ENCODE assay signal across 9 cellular contexts in the genomic region with DNA sequence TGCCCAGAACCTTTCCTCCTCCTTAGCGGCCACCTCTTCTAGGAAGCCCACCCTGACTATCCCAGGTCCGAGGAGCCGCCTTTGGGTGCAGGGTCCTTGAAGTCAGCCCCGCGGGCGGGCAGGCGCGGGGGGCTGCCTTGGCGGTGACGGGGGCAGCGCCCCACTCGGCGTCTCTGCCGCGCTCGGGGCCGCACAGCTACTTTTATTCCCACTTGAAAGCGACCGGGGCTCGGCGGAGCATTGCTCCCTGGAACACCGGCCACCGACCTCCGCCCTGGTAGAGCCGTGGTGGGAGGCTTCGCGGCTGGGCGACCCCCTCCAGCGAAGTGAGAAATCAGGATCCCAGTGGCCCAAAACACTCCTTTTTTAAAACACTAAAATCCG. TPM values are rescaled to one million over a fixed set of nuclear protein-coding genes. Genes with fewer than 3 reads are reported as not detected.
DNase-seq lines count a peak whose midpoint lies in the region; ATAC-seq, FAIRE-seq and TF ChIP-seq lines count a peak whose summit lies in the region.
"Had no signal": no experiment of that assay in that cellular context is flagged by ENCODE, and none has a peak within 500 bp of the region (broad histone marks: within the 10 kb centered on the region; RNA-seq: fewer than 3 reads in every experiment).

No MANE protein-coding gene starts in this region.

- no peaks in the 10 kb centered on the region for H3K9me2 ChIP-seq in OCI-LY7 (ENCODE audit: insufficient read depth, low read length)

- H3K36me3 Mint-ChIP-seq in Caco-2 (ENCODE audit: insufficient read depth, unreplicated experiment) = peaks cover 36% of the 10 kb centered on the region

- H3K27ac Mint-ChIP-seq in Caco-2 (ENCODE audit: unreplicated experiment) = no peak overlapping the region

- no peak overlapping the region for H2AK5ac ChIP-seq in H1 (ENCODE audit: low read depth, low read length)

- POLR2A ChIA-PET in Caco-2 (lab: Charles Lee) (interaction anchor here (0.5 to 0.6 kb wide), 3 partner anchors 77 to 291 kb away, joined by 5 to 6 read pairs (median 5); a partner anchor contains a TSS), OCI-LY7 (lab: Charles Lee) (interaction anchor here (0.6 kb wide), 2 partner anchors 11 to 224 kb away, joined by 3 to 4 read pairs; no protein-coding TSS in a partner anchor), H1 (lab: Charles Lee; ENCODE audit: partially characterized antibody) (interaction anchor here (0.9 to 3.2 kb wide), 3 partner anchors 19 to 70 kb away, joined by 3 to 12 read pairs (median 3); no protein-coding TSS in a partner anchor)

- intact Hi-C loops in Caco-2 (cut with micrococcal nuclease; ENCODE audit: unreplicated experiment) (loop anchor here (5.0 kb wide), 2 partner anchors 56 to 71 kb away; a partner anchor contains a TSS), OCI-LY7 (cut with micrococcal nuclease; ENCODE audit: unreplicated experiment) (loop anchor here (5.0 kb wide), 1 partner anchor 236 kb away; a partner anchor contains a TSS), ovary (cut with DNase I) (no loop called here)

- WGBS in H1 (ENCODE audit: extremely low coverage in 1 of 2, insufficient coverage in 1 of 2, insufficient read length in 1 of 2, insufficient replicate concordance in 2 of 2, low coverage in 1 of 2, low lambda C conversion rate in 2 of 2, missing lambda C conversion rate in 1 of 2), 2 experiments = 19% methylated on average over 25 of the region's 30 CpGs; no CpG with 5 or more reads in 1 of the 2 experiments
- 2 to 3% (median 3%) methylated on average over 24 to 30 of the region's 30 CpGs for WGBS in ovary, 3 donors

- peaks cover 11% of the 10 kb centered on the region; the same call in 1 of the 2 replicates for H3K23me2 ChIP-seq in H1 (ENCODE audit: low read depth, low read length)

- TF ChIP-seq CTCF in Caco-2 (IDR thresholded peaks at IDR 0.05; ENCODE audit: insufficient read depth in 1 of 2, low read depth in 1 of 2, low read length in 1 of 2, severe bottlenecking in 1 of 2, unreplicated experiment in 1 of 2) = no peak
- TF ChIP-seq CTCF in OCI-LY7 (conservative IDR thresholded peaks at IDR 0.05; ENCODE audit: low read length) = no peak
- TF ChIP-seq CTCF in H1 (IDR thresholded peaks at IDR 0.05; ENCODE audit: control extremely low read depth in 1 of 3, insufficient read depth in 1 of 3, low read depth in 1 of 3, low read length in 3 of 3) = no peak
- no peak for TF ChIP-seq CTCF in ovary (IDR thresholded peaks at IDR 0.05)

- CTCF ChIA-PET in Caco-2 (lab: Charles Lee) (interaction anchor here (0.6 kb wide), 3 partner anchors 20 to 430 kb away, joined by 3 to 6 read pairs (median 5); a partner anchor contains a TSS), OCI-LY7 (lab: Charles Lee; ENCODE audit: unreplicated experiment) (no interaction called here), H1 (lab: Charles Lee; ENCODE audit: partially characterized antibody) (interaction anchor here (1.3 to 1.5 kb wide), 2 partner anchors 24 to 45 kb away, joined by 4 to 6 read pairs; no protein-coding TSS in a partner anchor)

- H3K9me3 Mint-ChIP-seq in Caco-2 (ENCODE audit: unreplicated experiment) = no peaks in the 10 kb centered on the region

- no peaks in the 10 kb centered on the region for H3K4me1 Mint-ChIP-seq in Caco-2 (ENCODE audit: low read depth, unreplicated experiment)

- H3K4me3 Mint-ChIP-seq in Caco-2 (ENCODE audit: unreplicated experiment) = peak overlapping the region; percentile 66

- no peak overlapping the region for H2BK12ac ChIP-seq in H1 (ENCODE audit: low read depth, low read length)

- H4K20me1 ChIP-seq in OCI-LY7 (ENCODE audit: insufficient read depth, low read length) (no peaks in the 10 kb centered on the region), H1 (replicated peaks in 1 of 2; ENCODE audit: control insufficient read depth in 1 of 2, insufficient read depth in 2 of 2, low read length in 2 of 2) (peaks cover 6 to 9% of the 10 kb centered on the region in 2 experiments)

- H3K27ac ChIP-seq in OCI-LY7 (ENCODE audit: low read depth, low read length, poor library complexity, severe bottlenecking) (peak overlapping the region; percentile 38), H1 (ENCODE audit: low read depth, low read length) (no peak overlapping the region), ovary (no peak overlapping the region)

- H3K14ac ChIP-seq in H1 (ENCODE audit: insufficient read length) = no peak overlapping the region

- H3K4me3 ChIP-seq in Caco-2 (ENCODE audit: low read depth, low read length) (peak overlapping the region; percentile 45), OCI-LY7 (ENCODE audit: low read depth, low read length, poor library complexity, severe bottlenecking) (peak overlapping the region; percentile 73), H1 (ENCODE audit: extremely low read depth in 1 of 4, insufficient read depth in 2 of 4, low read depth in 3 of 4, low read length in 4 of 4) (peak overlapping the region in 2 of 4 experiments; percentile 23 to 55; a peak in 4 of 8 replicates), ovary (peak overlapping the region; percentile 45)

- DNase-seq in Caco-2 (no peak), OCI-LY7 (ENCODE audit: low spot score) (no peak), H1 (ENCODE audit: low read depth in 1 of 2, low spot score in 2 of 2) (no peak), ovary (no peak), NCI-H128 (lab: John Stamatoyannopoulos, UW; ENCODE audit: unreplicated experiment) (no peak), SKM-1 (lab: John Stamatoyannopoulos, UW; ENCODE audit: unreplicated experiment) (no peak)
- DNase-seq: NCI-H446 treated with DMSO at 0.1 percent for 48 hours had no signal

- no peak overlapping the region for H3K18ac ChIP-seq in H1 (ENCODE audit: extremely low read depth, low read length)

- H4K91ac ChIP-seq in H1 (replicated peaks; ENCODE audit: insufficient read length, low read length) = no peak overlapping the region

- H3K27me3 ChIP-seq in Caco-2 (replicated peaks; ENCODE audit: control insufficient read depth, insufficient read depth, low read length) (no peaks in the 10 kb centered on the region), H1 (replicated peaks in 1 of 4; ENCODE audit: control insufficient read depth in 3 of 4, extremely low read depth in 1 of 4, insufficient read depth in 3 of 4, low read length in 3 of 4) (peaks cover 24 to 50% (median 41%) of the 10 kb centered on the region in 4 experiments; a peak in 6 of 7 replicates), ovary (no peaks in the 10 kb centered on the region)

- no peak overlapping the region for H3K23ac ChIP-seq in H1 (ENCODE audit: insufficient read length)

- H3K4me2 ChIP-seq in OCI-LY7 (ENCODE audit: low read length) (peak overlapping the region; percentile 79), H1 (ENCODE audit: insufficient read depth in 1 of 2, low read depth in 2 of 2, low read length in 2 of 2) (peak overlapping the region; percentile 59 to 79)

- H2BK15ac ChIP-seq in H1 (ENCODE audit: low read length) = no peak overlapping the region

- no peak overlapping the region for H4K5ac ChIP-seq in H1 (ENCODE audit: insufficient read length, low read depth, low read length)

- no peak for TF ChIP-seq RAD21 in H1 (IDR thresholded peaks at IDR 0.05 in 1 of 2, conservative IDR thresholded peaks at IDR 0.05 in 1 of 2; ENCODE audit: low read depth in 2 of 2, low read length in 2 of 2)

- no peak for FAIRE-seq in H1 (lab: Jason Lieb, UNC)

- TF ChIP-seq POLR2A in H1 (IDR thresholded peaks at IDR 0.05; ENCODE audit: control extremely low read depth in 1 of 2, low read depth in 2 of 2, low read length in 2 of 2) (no peak), ovary (IDR thresholded peaks at IDR 0.05) (no peak)

- H2BK120ac ChIP-seq in H1 (replicated peaks; ENCODE audit: low read depth, low read length) = no peak overlapping the region

- H4K8ac ChIP-seq in H1 (ENCODE audit: extremely low read depth, insufficient read depth, low read length) = no peak overlapping the region

- H2AFZ ChIP-seq in OCI-LY7 (ENCODE audit: low read length) = no peak overlapping the region
- H2AFZ ChIP-seq in H1 (ENCODE audit: low read length) = no peak overlapping the region

- H3K36me3 ChIP-seq in Caco-2 (ENCODE audit: control insufficient read depth, insufficient read depth, low read length) (peaks cover 3% of the 10 kb centered on the region), OCI-LY7 (ENCODE audit: insufficient read depth, low read length) (peaks cover 11% of the 10 kb centered on the region; the same call in 1 of the 2 replicates), H1 (ENCODE audit: control insufficient read depth in 2 of 4, insufficient read depth in 4 of 4, low read length in 3 of 4) (peaks cover 4 to 12% (median 9%) of the 10 kb centered on the region in 4 experiments; a peak in 5 of 8 replicates), ovary (no peaks in the 10 kb centered on the region)

- no peak overlapping the region for H2BK20ac ChIP-seq in H1 (ENCODE audit: low read length)

- TF ChIP-seq EP300 in H1 (IDR thresholded peaks at IDR 0.05; ENCODE audit: borderline replicate concordance in 1 of 2, low read depth in 2 of 2, low read length in 2 of 2) = no peak
- TF ChIP-seq EP300 in ovary (IDR thresholded peaks at IDR 0.05) = no peak

- no peaks in the 10 kb centered on the region for H3K27me3 Mint-ChIP-seq in Caco-2 (ENCODE audit: insufficient read depth, unreplicated experiment)

- ATAC-seq in HG02938 (IDR thresholded peaks at IDR 0.05; ENCODE audit: unreplicated experiment) (no peak), GM18498 (IDR thresholded peaks at IDR 0.05; ENCODE audit: unreplicated experiment) (no peak)

- BruUV-seq in Caco-2 (replicated peaks; lab: Mats Ljungman, UMichigan) (no TSS peak), OCI-LY7 (replicated peaks; lab: Mats Ljungman, UMichigan) (no TSS peak)

- no peak overlapping the region for H3K9ac ChIP-seq in H1 (replicated peaks in 1 of 4; ENCODE audit: extremely low read depth in 1 of 4, low read depth in 3 of 4, low read length in 3 of 4)

- no peaks in the 10 kb centered on the region for H3K9me3 ChIP-seq in Caco-2
- peaks cover 3% of the 10 kb centered on the region; the same call in 1 of the 2 replicates for H3K9me3 ChIP-seq in OCI-LY7 (ENCODE audit: low read length)
- peaks cover 2 to 18% of the 10 kb centered on the region in 2 experiments; a peak in 3 of 4 replicates for H3K9me3 ChIP-seq in H1 (ENCODE audit: insufficient read depth in 2 of 2, low read depth in 1 of 2, low read length in 1 of 2)
- no peaks in the 10 kb centered on the region for H3K9me3 ChIP-seq in ovary

- H3K56ac ChIP-seq in H1 (replicated peaks; ENCODE audit: insufficient read length, low read depth, low read length) = no peak overlapping the region

- H3K79me2 ChIP-seq in OCI-LY7 (ENCODE audit: insufficient read depth, low read depth, low read length) (no peaks in the 10 kb centered on the region), H1 (ENCODE audit: control insufficient read depth in 1 of 2, insufficient read depth in 2 of 2, low read length in 2 of 2) (no peaks in the 10 kb centered on the region)

- H3K4me1 ChIP-seq in Caco-2 = peaks cover 16% of the 10 kb centered on the region
- peaks cover 40% of the 10 kb centered on the region for H3K4me1 ChIP-seq in OCI-LY7 (ENCODE audit: insufficient read depth, low read length, poor library complexity, severe bottlenecking)
- peaks cover 2 to 14% (median 9%) of the 10 kb centered on the region in 4 experiments; a peak in 6 of 7 replicates for H3K4me1 ChIP-seq in H1 (replicated peaks in 1 of 4; ENCODE audit: control insufficient read depth in 3 of 4, insufficient read depth in 4 of 4, low read length in 3 of 4)
- peaks cover 26% of the 10 kb centered on the region for H3K4me1 ChIP-seq in ovary (ENCODE audit: insufficient read depth)

- H3K4ac ChIP-seq in H1 (replicated peaks; ENCODE audit: insufficient read length, low read depth, low read length) = no peak overlapping the region

- no peaks in the 10 kb centered on the region for H3K79me1 ChIP-seq in H1 (ENCODE audit: low read depth, low read length)

- H2BK5ac ChIP-seq in H1 (ENCODE audit: low read depth, low read length) = no peak overlapping the region

RNA-seq across cellular contexts. Expression of a gene that starts 0.8 kb away (rescaled TPM):
- 1.3 and 1.4 TPM in 2 replicates for total RNA-seq in Caco-2 (2022)
- 12.0 and 13.0 TPM in 2 replicates for total RNA-seq in OCI-LY7 (2014; rRNA removed; shearing (Covaris generic))
- 18.6 and 19.7 TPM in 2 replicates for total RNA-seq in OCI-LY7 (2022)
- total RNA-seq in H1 (2021; fragmentation: NEBNext Ultra II Directional; extraction: Animal tissue kit (Norgen Biotek cat#: 25700)) = 1.5 TPM in 2 replicates
- 0.70 and 1.5 TPM in 2 replicates for polyA plus RNA-seq in H1 (2011; rRNA removed)
- 1.1 TPM for polyA plus RNA-seq in H1 (2011; cell fraction: cytosol; rRNA removed)
- polyA plus RNA-seq in H1 (2011; cell fraction: nucleus; rRNA removed) = 4.6 TPM
- 0.36 to 1.7 TPM (median 1.1 TPM) in 4 replicates for polyA plus RNA-seq in H1 (2012, experiment 1 of 2)
- polyA plus RNA-seq in H1 (2012, experiment 2 of 2) = 0.45 TPM
- polyA plus RNA-seq in H1 (2013, experiment 1 of 2) = 0.87 TPM
- 0.96 TPM for polyA plus RNA-seq in H1 (2013, experiment 2 of 2)
- polyA minus RNA-seq in H1 (2011; rRNA and poly(A)+ RNA removed) = 0.57 and 0.68 TPM in 2 replicates
- polyA minus RNA-seq in H1 (2011; cell fraction: cytosol; rRNA and poly(A)+ RNA removed) = not detected
- polyA minus RNA-seq in H1 (2011; cell fraction: nucleus; rRNA and poly(A)+ RNA removed) = 1.00 TPM
- total RNA-seq in ovary = 10 to 100 TPM in 4 of 7 donors, 1 to 10 TPM in 3; 2.0 to 31.6 (median 12.0) TPM
- 10 to 100 TPM in 1 of 2 donors, under 1 TPM in 1; 0.92 to 13.0 TPM for polyA plus RNA-seq in ovary

RNA-seq across cellular contexts. Expression of a gene that starts 9.5 kb away (rescaled TPM):
- total RNA-seq in Caco-2 (2022) (35.6 and 37.4 TPM in 2 replicates), OCI-LY7 (2022) (84.9 and 90.1 TPM in 2 replicates), ovary (10 to 100 TPM in 6 of 7 donors, 1 to 10 TPM in 1; 7.9 to 35.3 (median 23.3) TPM)
- 90.8 and 93.6 TPM in 2 replicates for total RNA-seq in OCI-LY7 (2014; rRNA removed; shearing (Covaris generic))
- total RNA-seq in H1 (2021; fragmentation: NEBNext Ultra II Directional; extraction: Animal tissue kit (Norgen Biotek cat#: 25700)) = 15.6 and 20.3 TPM in 2 replicates
- polyA plus RNA-seq in H1 (2011; rRNA removed) (17.3 and 25.9 TPM in 2 replicates), ovary (10 to 100 TPM in 1 of 2 donors, under 1 TPM in 1; 0.87 to 26.5 TPM)
- polyA plus RNA-seq in H1 (2011; cell fraction: cytosol; rRNA removed) = 24.5 TPM
- polyA plus RNA-seq in H1 (2011; cell fraction: nucleus; rRNA removed) = 83.3 TPM
- polyA plus RNA-seq in H1 (2012, experiment 1 of 2) = 13.2 to 20.0 TPM (median 18.2 TPM) in 4 replicates
- polyA plus RNA-seq in H1 (2012, experiment 2 of 2) = 15.2 TPM
- 14.5 TPM for polyA plus RNA-seq in H1 (2013, experiment 1 of 2)
- polyA plus RNA-seq in H1 (2013, experiment 2 of 2) = 11.9 TPM
- 8.8 and 9.6 TPM in 2 replicates for polyA minus RNA-seq in H1 (2011; rRNA and poly(A)+ RNA removed)
- 11.2 TPM for polyA minus RNA-seq in H1 (2011; cell fraction: cytosol; rRNA and poly(A)+ RNA removed)
- polyA minus RNA-seq in H1 (2011; cell fraction: nucleus; rRNA and poly(A)+ RNA removed) = 19.5 TPM

RNA-seq across cellular contexts. Expression of a gene that starts 19.9 kb away (rescaled TPM):
- total RNA-seq in Caco-2 (2022) (61.3 and 63.5 TPM in 2 replicates), OCI-LY7 (2022) (74.6 and 74.9 TPM in 2 replicates), ovary (10 to 100 TPM; 24.9 to 44.6 (median 41.1) TPM)
- 47.4 and 49.4 TPM in 2 replicates for total RNA-seq in OCI-LY7 (2014; rRNA removed; shearing (Covaris generic))
- total RNA-seq in H1 (2021; fragmentation: NEBNext Ultra II Directional; extraction: Animal tissue kit (Norgen Biotek cat#: 25700)) = 21.2 and 26.4 TPM in 2 replicates
- polyA plus RNA-seq in H1 (2011; rRNA removed) (11.2 and 18.8 TPM in 2 replicates), ovary (10 to 100 TPM in 1 of 2 donors, 1 to 10 TPM in 1; 2.3 to 33.2 TPM)
- polyA plus RNA-seq in H1 (2011; cell fraction: cytosol; rRNA removed) = 11.2 TPM
- polyA plus RNA-seq in H1 (2011; cell fraction: nucleus; rRNA removed) = 131 TPM
- 13.3 to 28.3 TPM (median 25.5 TPM) in 4 replicates for polyA plus RNA-seq in H1 (2012, experiment 1 of 2)
- 14.3 TPM for polyA plus RNA-seq in H1 (2012, experiment 2 of 2)
- 11.9 TPM for polyA plus RNA-seq in H1 (2013, experiment 1 of 2)
- 11.8 TPM for polyA plus RNA-seq in H1 (2013, experiment 2 of 2)
- polyA minus RNA-seq in H1 (2011; rRNA and poly(A)+ RNA removed) = 6.1 and 7.2 TPM in 2 replicates
- 11.4 TPM for polyA minus RNA-seq in H1 (2011; cell fraction: cytosol; rRNA and poly(A)+ RNA removed)
- polyA minus RNA-seq in H1 (2011; cell fraction: nucleus; rRNA and poly(A)+ RNA removed) = 34.8 TPM

RNA-seq across cellular contexts. Expression of a gene that starts 26.2 kb away (rescaled TPM):
- total RNA-seq in Caco-2 (2022) (29.3 and 34.2 TPM in 2 replicates), OCI-LY7 (2022) (63.2 and 68.8 TPM in 2 replicates), ovary (10 to 100 TPM; 35.9 to 52.2 (median 40.8) TPM)
- total RNA-seq in OCI-LY7 (2014; rRNA removed; shearing (Covaris generic)) = 52.8 and 57.7 TPM in 2 replicates
- total RNA-seq in H1 (2021; fragmentation: NEBNext Ultra II Directional; extraction: Animal tissue kit (Norgen Biotek cat#: 25700)) = 23.5 and 24.7 TPM in 2 replicates
- polyA plus RNA-seq in H1 (2011; rRNA removed) (24.2 and 33.6 TPM in 2 replicates), ovary (10 to 100 TPM in 1 of 2 donors, 1 to 10 TPM in 1; 7.5 to 42.6 TPM)
- 23.5 TPM for polyA plus RNA-seq in H1 (2011; cell fraction: cytosol; rRNA removed)
- polyA plus RNA-seq in H1 (2011; cell fraction: nucleus; rRNA removed) = 176 TPM
- polyA plus RNA-seq in H1 (2012, experiment 1 of 2) = 18.5 to 28.4 TPM (median 26.1 TPM) in 4 replicates
- 17.2 TPM for polyA plus RNA-seq in H1 (2012, experiment 2 of 2)
- polyA plus RNA-seq in H1 (2013, experiment 1 of 2) = 14.6 TPM
- 13.0 TPM for polyA plus RNA-seq in H1 (2013, experiment 2 of 2)
- polyA minus RNA-seq in H1 (2011; rRNA and poly(A)+ RNA removed) = 14.8 and 14.9 TPM in 2 replicates
- polyA minus RNA-seq in H1 (2011; cell fraction: cytosol; rRNA and poly(A)+ RNA removed) = 13.8 TPM
- 34.9 TPM for polyA minus RNA-seq in H1 (2011; cell fraction: nucleus; rRNA and poly(A)+ RNA removed)

RNA-seq across cellular contexts. Expression of a gene that starts 36.4 kb away (rescaled TPM):
- total RNA-seq in Caco-2 (2022) (260 and 262 TPM in 2 replicates), OCI-LY7 (2022) (38.9 and 39.2 TPM in 2 replicates), ovary (100 to 1,000 TPM; 121 to 274 (median 229) TPM)
- 10.7 and 13.6 TPM in 2 replicates for total RNA-seq in OCI-LY7 (2014; rRNA removed; shearing (Covaris generic))
- total RNA-seq in H1 (2021; fragmentation: NEBNext Ultra II Directional; extraction: Animal tissue kit (Norgen Biotek cat#: 25700)) = 92.8 and 106 TPM in 2 replicates
- polyA plus RNA-seq in H1 (2011; rRNA removed) (58.3 and 83.3 TPM in 2 replicates), ovary (100 to 1,000 TPM in 1 of 2 donors, 10 to 100 TPM in 1; 26.5 to 135 TPM)
- polyA plus RNA-seq in H1 (2011; cell fraction: cytosol; rRNA removed) = 58.5 TPM
- polyA plus RNA-seq in H1 (2011; cell fraction: nucleus; rRNA removed) = 226 TPM
- polyA plus RNA-seq in H1 (2012, experiment 1 of 2) = 63.1 to 97.9 TPM (median 90.3 TPM) in 4 replicates
- polyA plus RNA-seq in H1 (2012, experiment 2 of 2) = 97.7 TPM
- polyA plus RNA-seq in H1 (2013, experiment 1 of 2) = 115 TPM
- polyA plus RNA-seq in H1 (2013, experiment 2 of 2) = 92.5 TPM
- polyA minus RNA-seq in H1 (2011; rRNA and poly(A)+ RNA removed) = 71.0 and 71.3 TPM in 2 replicates
- polyA minus RNA-seq in H1 (2011; cell fraction: cytosol; rRNA and poly(A)+ RNA removed) = 70.6 TPM
- 62.9 TPM for polyA minus RNA-seq in H1 (2011; cell fraction: nucleus; rRNA and poly(A)+ RNA removed)

Comparison
In these comparisons a context has a peak if more than half of its experiments do, and no peak if none do; other contexts are left out.
1. intact Hi-C loops: an anchor here in Caco-2 (5.0 kb wide) and OCI-LY7 (5.0 kb wide); none called in ovary.